In genomic region chr7:117188949-117189348, GRCh38 we compare ENCODE assay signal across 21 cellular contexts.
"Had no signal": no experiment of that assay in that cellular context is flagged by ENCODE, and none has a peak within 500 bp of the region (broad histone marks: within the 10 kb centered on the region; RNA-seq: fewer than 3 reads in every experiment).

No MANE protein-coding gene starts in this region.

- H3K9me3 ChIP-seq: body of pancreas, esophagus muscularis mucosa, gastrocnemius medialis, neutrophil, ovary, prostate gland, spleen, testis, vagina had no signal

- H3K27ac ChIP-seq: body of pancreas, esophagus muscularis mucosa, gastrocnemius medialis, neutrophil, ovary, prostate gland, spleen, testis, vagina had no signal

- H3K36me3 ChIP-seq: neutrophil, ovary, prostate gland had no signal

- DNase-seq: activated CD8-positive, alpha-beta memory T cell treated with anti-CD3 and anti-CD28 coated beads, Interleukin-2, amount 50 U/mL, for 4 hours; activated naive CD4-positive, alpha-beta T cell treated with Interleukin-2 at 50 U/mL for 16 hours; activated naive CD8-positive, alpha-beta T cell treated with anti-CD3 and anti-CD28 coated beads for 36 hours; activated T-cell treated with anti-CD3 and anti-CD28 coated beads, Interleukin-2, amount 50 U/mL, for 48 hours; body of pancreas; caudate nucleus; gastrocnemius medialis; hippocampal formation; islet precursor cell; left cardiac atrium; ovary; spleen; stimulated activated CD4-positive, alpha-beta T cell treated with anti-CD3 and anti-CD28 coated beads, Interleukin-4, amount 100 ng/mL, for 1 hour; stimulated activated naive CD4-positive, alpha-beta T cell; T-helper 9 cell; testis had no signal

- H3K27me3 ChIP-seq: body of pancreas, esophagus muscularis mucosa, gastrocnemius medialis, neutrophil, ovary, spleen, testis, vagina had no signal

- H3K4me3 Mint-ChIP-seq: activated naive CD8-positive, alpha-beta T cell treated with anti-CD3 and anti-CD28 coated beads for 36 hours; nephron had no signal

- H3K27ac Mint-ChIP-seq: activated naive CD8-positive, alpha-beta T cell treated with anti-CD3 and anti-CD28 coated beads for 36 hours; nephron had no signal

- H3K27me3 Mint-ChIP-seq: activated naive CD8-positive, alpha-beta T cell treated with anti-CD3 and anti-CD28 coated beads for 36 hours had no signal

- H3K9me3 Mint-ChIP-seq: activated naive CD8-positive, alpha-beta T cell treated with anti-CD3 and anti-CD28 coated beads for 36 hours; nephron had no signal

- H3K4me3 ChIP-seq: body of pancreas, esophagus muscularis mucosa, gastrocnemius medialis, ovary, prostate gland, spleen, testis, vagina had no signal

- H3K4me1 Mint-ChIP-seq: nephron had no signal

- H3K4me1 ChIP-seq: body of pancreas, esophagus muscularis mucosa, gastrocnemius medialis, prostate gland, spleen, testis, vagina had no signal
